In the genomic region with DNA sequence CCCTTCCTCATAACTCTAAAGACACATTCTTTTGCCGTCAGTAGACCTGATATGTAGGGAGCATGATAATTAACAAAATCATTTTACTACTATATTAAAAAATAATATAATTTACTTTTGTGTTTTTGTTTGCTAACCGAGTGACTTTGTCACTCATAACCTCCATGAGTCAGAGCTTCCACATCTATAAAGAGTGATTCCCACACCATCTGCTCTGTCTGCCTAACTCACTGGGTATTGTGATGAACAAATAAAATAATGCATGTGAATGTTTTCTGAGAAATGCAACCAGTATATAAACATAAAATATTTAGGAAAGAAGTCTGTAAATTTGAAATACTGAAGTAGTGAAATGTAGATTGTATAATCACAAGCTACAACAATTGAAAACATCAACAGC, we compare ENCODE assay signal across 21 cellular contexts.
"Had no signal": no experiment of that assay in that cellular context is flagged by ENCODE, and none has a peak within 500 bp of the region (broad histone marks: within the 10 kb centered on the region; RNA-seq: fewer than 3 reads in every experiment).

No MANE protein-coding gene starts in this region.

- H3K4me3 ChIP-seq: breast epithelium, MG63 had no signal

- H3K27ac ChIP-seq: breast epithelium had no signal

- DNase-seq: activated CD4-positive, alpha-beta T cell treated with anti-CD3 and anti-CD28 coated beads for 4 hours; activated CD8-positive, alpha-beta memory T cell treated with anti-CD3 and anti-CD28 coated beads, Interleukin-2, amount 50 U/mL, for 4 hours; activated CD8-positive, alpha-beta T cell treated with anti-CD3 and anti-CD28 coated beads for 36 hours; activated gamma-delta T cell treated with Interleukin-2 at 50 U/mL for 16 hours; activated T-cell treated with anti-CD3 and anti-CD28 coated beads, Interleukin-2, amount 50 U/mL, for 72 hours; aorta; caudate nucleus; Kasumi-1; MG63; MV-4-11; NCI-H1092 treated with DMSO at 0.1 percent for 48 hours; NCI-H1436; NCI-H187 treated with DMSO at 0.1 percent for 48 hours; NCI-H345; NCI-H510A; NCI-H69; NK-92 treated with Interleukin-12 subunit alpha and Interleukin-12 subunit beta, amount 100 ng/mL, for 24 hours; OCI-M1; SHP77 treated with DMSO at 0.1 percent for 48 hours had no signal

- H3K36me3 ChIP-seq: breast epithelium, MG63 had no signal

- H3K4me1 ChIP-seq: breast epithelium had no signal

- H3K9me3 ChIP-seq: breast epithelium, MG63 had no signal

- ATAC-seq: activated CD4-positive, CD25-positive, alpha-beta regulatory T cell treated with anti-CD3 and anti-CD28 coated beads, Interleukin-2, amount 50 U/mL, for 24 hours; activated CD8-positive, alpha-beta T cell treated with anti-CD3 and anti-CD28 coated beads for 36 hours; activated T-cell treated with anti-CD3 and anti-CD28 coated beads, Interleukin-2, amount 50 U/mL, for 72 hours had no signal

- H3K27me3 ChIP-seq: breast epithelium, MG63 had no signal
